In genomic region chr17:63405020-63405419, GRCh38 we compare ENCODE assay signal across 12 cellular contexts. TPM values are rescaled to one million over a fixed set of nuclear protein-coding genes. Genes with fewer than 3 reads are reported as not detected.
DNase-seq lines count a peak whose midpoint lies in the region; ATAC-seq and TF ChIP-seq lines count a peak whose summit lies in the region.
"Had no signal": no experiment of that assay in that cellular context is flagged by ENCODE, and none has a peak within 500 bp of the region (broad histone marks: within the 10 kb centered on the region; RNA-seq: fewer than 3 reads in every experiment).

No MANE protein-coding gene starts in this region.

- H2BK15ac ChIP-seq in IMR-90 (ENCODE audit: low read depth, low read length): no peak overlapping the region
- H2BK15ac ChIP-seq in mesenchymal stem cell (ENCODE audit: low read depth, poor library complexity, severe bottlenecking): no peak overlapping the region

- no peak for TF ChIP-seq RAD21 in IMR-90 (IDR thresholded peaks at IDR 0.05; ENCODE audit: low read length)

- H3K9ac ChIP-seq in IMR-90 (ENCODE audit: low read depth, low read length) (no peak overlapping the region), mesenchymal stem cell (ENCODE audit: low read length) (peak overlapping the region; percentile 38)
- H3K9ac ChIP-seq: GM23248 had no signal

- H3K79me1 ChIP-seq in IMR-90 (ENCODE audit: low read depth in 1 of 2, low read length in 2 of 2): peaks cover 3 to 26% of the 10 kb centered on the region in 2 experiments; a peak in 3 of 4 replicates
- peaks cover 7% of the 10 kb centered on the region for H3K79me1 ChIP-seq in mesenchymal stem cell (replicated peaks; ENCODE audit: low read length, poor library complexity, severe bottlenecking)

- H2AK9ac ChIP-seq in IMR-90 (replicated peaks; ENCODE audit: low read depth, low read length, poor library complexity): no peak overlapping the region

- no peak overlapping the region for H2BK120ac ChIP-seq in IMR-90 (ENCODE audit: low read depth, low read length)
- H2BK120ac ChIP-seq in mesenchymal stem cell (ENCODE audit: low read depth, low read length): no peak overlapping the region

- POLR2A ChIA-PET in IMR-90 (lab: Charles Lee; ENCODE audit: unreplicated experiment): no interaction called here

- TF ChIP-seq CTCF in IMR-90 (conservative IDR thresholded peaks at IDR 0.05; ENCODE audit: low read depth, low read length) (no peak), tibial nerve (IDR thresholded peaks at IDR 0.05) (no peak)

- H2AK5ac ChIP-seq in IMR-90 (ENCODE audit: low read depth, low read length) (no peak overlapping the region), mesenchymal stem cell (ENCODE audit: low read length, severe bottlenecking) (no peak overlapping the region)

- intact Hi-C loops in IMR-90 (cut with micrococcal nuclease): loop anchor here (5.0 to 10.0 kb wide), 2 partner anchors 308 to 850 kb away; no protein-coding TSS in a partner anchor

- H2BK12ac ChIP-seq in mesenchymal stem cell (ENCODE audit: low read length in 2 of 2): peak overlapping the region in 1 of 2 experiments; percentile 21

- no peak overlapping the region for H3K18ac ChIP-seq in IMR-90 (ENCODE audit: low read depth, low read length)
- H3K18ac ChIP-seq in mesenchymal stem cell (ENCODE audit: low read depth in 1 of 2, low read length in 2 of 2): peak overlapping the region in 1 of 2 experiments; percentile 13

- H3K9me1 ChIP-seq in IMR-90 (ENCODE audit: insufficient read depth, low read length): peaks cover 15% of the 10 kb centered on the region

- H3K4me1 ChIP-seq in IMR-90 (ENCODE audit: control insufficient read depth, insufficient read depth, low read length) (peaks cover 13% of the 10 kb centered on the region), mesenchymal stem cell (ENCODE audit: control insufficient read depth, insufficient read depth, low read depth, low read length) (no peaks in the 10 kb centered on the region), tibial nerve (peaks cover 0 to 6% (median 2%) of the 10 kb centered on the region in 4 donors)

- peaks cover 18% of the 10 kb centered on the region for H3K36me3 ChIP-seq in IMR-90 (ENCODE audit: control insufficient read depth, insufficient read depth, low read length)
- H3K36me3 ChIP-seq in mesenchymal stem cell (ENCODE audit: control insufficient read depth in 1 of 2, insufficient read depth in 2 of 2, low read depth in 1 of 2, low read length in 2 of 2): peaks cover 17 to 52% of the 10 kb centered on the region in 2 experiments
- H3K36me3 ChIP-seq in tibial nerve: peaks cover 0 to 12% (median 0%) of the 10 kb centered on the region in 3 donors

- CTCF ChIA-PET in IMR-90 (lab: Yijun Ruan, JAX): no interaction called here

- H3K4ac ChIP-seq in IMR-90 (ENCODE audit: low read depth, low read length): no peak overlapping the region; the same call in 1 of the 2 replicates
- H3K4ac ChIP-seq in mesenchymal stem cell (ENCODE audit: low read depth in 1 of 2, low read length in 2 of 2): no peak overlapping the region

- H2AFZ ChIP-seq in IMR-90 (replicated peaks; ENCODE audit: low read length, poor library complexity) (no peak overlapping the region), mesenchymal stem cell (ENCODE audit: low read depth, low read length) (no peak overlapping the region)
- H2AFZ ChIP-seq: GM23248 had no signal

- H3K14ac ChIP-seq in IMR-90 (replicated peaks; ENCODE audit: low read depth, low read length) (no peak overlapping the region), mesenchymal stem cell (ENCODE audit: low read length in 2 of 2) (peak overlapping the region in 1 of 2 experiments; percentile 35)

- TF ChIP-seq POLR2A in IMR-90 (IDR thresholded peaks at IDR 0.05; ENCODE audit: low read depth, low read length) (no peak), tibial nerve (IDR thresholded peaks at IDR 0.05) (no peak)

- ATAC-seq in IMR-90 (ENCODE audit: low read depth): no peak
- no peak for ATAC-seq in GM18520 (IDR thresholded peaks at IDR 0.05; ENCODE audit: unreplicated experiment)

- no peak overlapping the region for H2BK20ac ChIP-seq in IMR-90 (ENCODE audit: low read depth, low read length)

- H4K91ac ChIP-seq in IMR-90 (ENCODE audit: insufficient read depth, low read depth, low read length) (no peak overlapping the region), mesenchymal stem cell (ENCODE audit: low read length) (no peak overlapping the region)

- BruUV-seq in IMR-90 (replicated peaks; lab: Mats Ljungman, UMichigan): no TSS peak

- in situ Hi-C loops in IMR-90 (cut with MboI; ENCODE audit: low sequenced_read_pairs): loop anchor here (5.0 kb wide), 1 partner anchor 323 kb away; no protein-coding TSS in a partner anchor

- 0 out of 2 replicates have a peak overlapping the region, but pooled peaks have one; percentile 11 for H4K5ac ChIP-seq in IMR-90 (ENCODE audit: low read depth, low read length)

- dilution Hi-C loops in IMR-90 (cut with HindIII; ENCODE audit: low sequenced_read_pairs, unreplicated experiment): no loop called here

- DNase-seq in D341Med (ENCODE audit: low spot score) (peak; percentile 36), IMR-90 (no peak), caudate nucleus (lab: John Stamatoyannopoulos, UW) (no peak), mesenchymal stem cell (no peak), tibial nerve (ENCODE audit: low spot score in 2 of 2) (no peak), DMS 273 (lab: John Stamatoyannopoulos, UW; ENCODE audit: unreplicated experiment) (no peak)
- no peak for DNase-seq in activated CD8-positive, alpha-beta memory T cell treated with anti-CD3 and anti-CD28 coated beads, Interleukin-2, amount 50 U/mL, for 48 hours
- DNase-seq: BE2C, C1 segment of cervical spinal cord had no signal

- H3K56ac ChIP-seq in IMR-90 (ENCODE audit: extremely low read depth, insufficient read depth, low read length): no peak overlapping the region

- no peak overlapping the region for H2BK5ac ChIP-seq in IMR-90 (ENCODE audit: low read depth, low read length, poor library complexity, severe bottlenecking)
- H2BK5ac ChIP-seq in mesenchymal stem cell (ENCODE audit: low read depth, low read length, poor library complexity, severe bottlenecking): no peak overlapping the region

- WGBS in IMR-90 (ENCODE audit: extremely low coverage in 2 of 2, insufficient read length in 1 of 2), 2 experiments: no CpG with 5 or more reads among the region's 9 CpGs
- WGBS in mesenchymal stem cell: 97% methylated on average over 9 of the region's 9 CpGs
- WGBS in tibial nerve, 2 donors: 93% methylated on average over 9 of the region's 9 CpGs

- H3K9me3 ChIP-seq in IMR-90 (ENCODE audit: control insufficient read depth, insufficient read depth, low read length) (no peaks in the 10 kb centered on the region), mesenchymal stem cell (ENCODE audit: control insufficient read depth, low read length) (no peaks in the 10 kb centered on the region), tibial nerve (no peaks in the 10 kb centered on the region)
- H3K9me3 ChIP-seq: BE2C had no signal

- H3K4me2 ChIP-seq in IMR-90 (ENCODE audit: low read depth, low read length): no peak overlapping the region
- no peak overlapping the region for H3K4me2 ChIP-seq in mesenchymal stem cell (ENCODE audit: low read length, poor library complexity, severe bottlenecking)

- H4K8ac ChIP-seq in IMR-90 (ENCODE audit: low read depth in 2 of 2, low read length in 2 of 2) (0 out of 4 replicates have a peak overlapping the region, but pooled peaks of 1 of the 2 experiments have one; percentile 24), mesenchymal stem cell (ENCODE audit: low read length) (no peak overlapping the region)

- H3K4me3 ChIP-seq in IMR-90 (ENCODE audit: insufficient read depth, low read depth, low read length) (no peak overlapping the region), mesenchymal stem cell (ENCODE audit: insufficient read depth in 1 of 2, low read depth in 1 of 2, low read length in 2 of 2) (no peak overlapping the region), tibial nerve (no peak overlapping the region)
- H3K4me3 ChIP-seq: GM23248 had no signal

- H3K27me3 ChIP-seq in IMR-90 (ENCODE audit: control insufficient read depth, insufficient read depth, low read length): no peaks in the 10 kb centered on the region
- H3K27me3 ChIP-seq in mesenchymal stem cell (ENCODE audit: control insufficient read depth in 1 of 2, insufficient read depth in 1 of 2, low read length in 2 of 2): no peaks in the 10 kb centered on the region
- no peaks in the 10 kb centered on the region for H3K27me3 ChIP-seq in tibial nerve
- H3K27me3 ChIP-seq: BE2C had no signal

- 0 out of 2 replicates have a peak, but pooled peaks cover 4% of the 10 kb centered on the region for H4K20me1 ChIP-seq in IMR-90 (ENCODE audit: insufficient read depth, low read length)

- H3K27ac ChIP-seq in IMR-90 (ENCODE audit: insufficient read depth, low read length) (no peak overlapping the region), caudate nucleus (ENCODE audit: low read depth, low read length) (peak overlapping the region; percentile 53), mesenchymal stem cell (ENCODE audit: low read length, poor library complexity, severe bottlenecking) (no peak overlapping the region), tibial nerve (no peak overlapping the region)
- H3K27ac ChIP-seq: GM23248, HL-60 had no signal

- no peak for TF ChIP-seq EP300 in tibial nerve (IDR thresholded peaks at IDR 0.05)

- H3K23ac ChIP-seq in IMR-90 (ENCODE audit: low read depth, low read length) (no peak overlapping the region), mesenchymal stem cell (ENCODE audit: low read length in 2 of 2) (no peak overlapping the region)

TF ChIP-seq in IMR-90, 13 proteins besides CTCF, POLR2A, EP300 and RAD21 (continues in another document):
- TF ChIP-seq MAFK (IDR thresholded peaks at IDR 0.05; ENCODE audit: low read depth, low read length) (no peak), MAZ (IDR thresholded peaks at IDR 0.05; ENCODE audit: borderline replicate concordance, low read depth, low read length) (no peak), RFX5 (IDR thresholded peaks at IDR 0.05; ENCODE audit: low read depth, low read length) (no peak), CEBPB (IDR thresholded peaks at IDR 0.05; ENCODE audit: low read depth, low read length) (no peak), RCOR1 (IDR thresholded peaks at IDR 0.05; ENCODE audit: insufficient replicate concordance, low read length) (no peak), FOS (IDR thresholded peaks at IDR 0.05; ENCODE audit: low read depth, low read length) (no peak), SMC3 (IDR thresholded peaks at IDR 0.05; ENCODE audit: low read depth, low read length) (no peak), CHD1 (IDR thresholded peaks at IDR 0.05; ENCODE audit: low read depth, low read length) (no peak)

RNA-seq across cellular contexts. Expression of gene CYB561, which starts 41.1 kb away (rescaled TPM):
- total RNA-seq in IMR-90 (2012; rRNA removed): 1.1 and 2.5 TPM in 2 replicates
- 3.0 and 3.8 TPM in 2 replicates for polyA plus RNA-seq in IMR-90 (2012; rRNA removed)
- 1.8 and 5.0 TPM in 2 replicates for polyA plus RNA-seq in IMR-90 (2012; cell fraction: cytosol; rRNA removed)
- polyA plus RNA-seq in IMR-90 (2012; cell fraction: nucleus; rRNA removed; ENCODE audit: low replicate concordance): 2.9 and 8.1 TPM in 2 replicates
- 14.4 TPM for polyA plus RNA-seq in mesenchymal stem cell (2013, experiment 1 of 2)
- 15.1 TPM for polyA plus RNA-seq in mesenchymal stem cell (2013, experiment 2 of 2)
- total RNA-seq in tibial nerve: 10 to 100 TPM; 21.4 to 52.5 (median 35.0) TPM
